In the genomic region with DNA sequence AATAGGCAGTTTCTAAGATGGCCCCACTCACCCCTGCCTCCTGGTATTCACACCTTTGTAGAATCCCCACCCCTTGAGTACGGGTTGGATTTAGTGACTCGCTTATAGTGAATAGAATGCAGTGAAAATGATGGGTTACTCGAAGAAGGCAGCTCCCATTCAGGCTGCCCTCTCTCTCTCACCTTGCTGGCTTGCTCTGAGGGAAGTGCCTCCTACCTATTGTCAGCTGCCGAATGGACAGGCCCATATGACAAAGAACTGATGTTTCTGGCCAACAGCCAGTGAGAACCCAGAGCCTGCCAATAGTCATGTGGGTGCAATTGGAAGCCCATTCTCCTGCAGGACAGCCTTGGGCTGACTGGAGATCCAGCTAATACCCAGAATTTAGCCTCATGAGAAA, we compare ENCODE assay signal across 31 cellular contexts.
"Had no signal": no experiment of that assay in that cellular context is flagged by ENCODE, and none has a peak within 500 bp of the region (broad histone marks: within the 10 kb centered on the region; RNA-seq: fewer than 3 reads in every experiment).

No MANE protein-coding gene starts in this region.

- H3K4me1 Mint-ChIP-seq: activated B cell treated with CpG ODN at 0.5 μM for 24 hours; activated CD4-positive, alpha-beta memory T cell treated with anti-CD3 and anti-CD28 coated beads, Interleukin-2, amount 10 ng/mL, durations not matched to agents 7 days and 5 days; activated CD8-positive, alpha-beta memory T cell treated with anti-CD3 and anti-CD28 coated beads, Interleukin-2, amount 10 ng/mL, durations not matched to agents 7 days and 5 days; activated naive CD4-positive, alpha-beta T cell treated with anti-CD3 and anti-CD28 coated beads, Interleukin-2, amount 10 ng/mL, durations not matched to agents 7 days and 5 days; activated naive CD8-positive, alpha-beta T cell treated with anti-CD3 and anti-CD28 coated beads, Interleukin-2, amount 50 U/mL, for 24 hours; T-cell; T-helper 17 cell had no signal

- H3K27me3 Mint-ChIP-seq: activated B cell treated with CpG ODN at 0.5 μM for 24 hours; activated CD8-positive, alpha-beta memory T cell treated with anti-CD3 and anti-CD28 coated beads, Interleukin-2, amount 10 ng/mL, durations not matched to agents 7 days and 5 days; activated naive CD8-positive, alpha-beta T cell; activated naive CD8-positive, alpha-beta T cell treated with anti-CD3 and anti-CD28 coated beads, Interleukin-2, amount 50 U/mL, for 24 hours; T-helper 17 cell had no signal

- H3K4me3 ChIP-seq: K562, PC-9 had no signal

- ATAC-seq: activated CD8-positive, alpha-beta memory T cell treated with anti-CD3 and anti-CD28 coated beads, Interleukin-2, amount 10 ng/mL, durations not matched to agents 7 days and 5 days; activated naive CD8-positive, alpha-beta T cell treated with anti-CD3 and anti-CD28 coated beads, Interleukin-2, amount 50 U/mL, for 24 hours; K562; Right ventricle myocardium inferior; SK-N-SH treated with all-trans-retinoic acid at 6 μM for 48 hours; T-cell; T-helper 17 cell had no signal

- H3K27me3 ChIP-seq: brain microvascular endothelial cell had no signal

- H3K27ac Mint-ChIP-seq: activated B cell treated with CpG ODN at 0.5 μM for 24 hours; activated CD4-positive, alpha-beta memory T cell treated with anti-CD3 and anti-CD28 coated beads, Interleukin-2, amount 10 ng/mL, durations not matched to agents 7 days and 5 days; activated CD8-positive, alpha-beta memory T cell treated with anti-CD3 and anti-CD28 coated beads, Interleukin-2, amount 10 ng/mL, durations not matched to agents 7 days and 5 days; activated naive CD4-positive, alpha-beta T cell treated with anti-CD3 and anti-CD28 coated beads, Interleukin-2, amount 10 ng/mL, durations not matched to agents 7 days and 5 days; activated naive CD8-positive, alpha-beta T cell; activated naive CD8-positive, alpha-beta T cell treated with anti-CD3 and anti-CD28 coated beads, Interleukin-2, amount 50 U/mL, for 24 hours; T-cell; T-helper 17 cell had no signal

- H3K36me3 ChIP-seq: brain microvascular endothelial cell had no signal

- H3K36me3 Mint-ChIP-seq: activated naive CD4-positive, alpha-beta T cell treated with anti-CD3 and anti-CD28 coated beads, Interleukin-2, amount 10 ng/mL, durations not matched to agents 7 days and 5 days had no signal

- DNase-seq: activated B cell treated with CpG ODN at 0.5 μM for 24 hours; activated CD4-positive, alpha-beta memory T cell treated with anti-CD3 and anti-CD28 coated beads, Interleukin-2, amount 10 ng/mL, durations not matched to agents 7 days and 5 days; activated CD4-positive, alpha-beta T cell treated with anti-CD3 and anti-CD28 coated beads for 4 hours; activated CD4-positive, alpha-beta T cell treated with anti-CD3 and anti-CD28 coated beads, Interleukin-2, amount 50 U/mL, for 1 hour; activated CD4-positive, CD25-positive, alpha-beta regulatory T cell treated with anti-CD3 and anti-CD28 coated beads, Interleukin-2, amount 50 U/mL, for 72 hours; activated CD8-positive, alpha-beta memory T cell treated with anti-CD3 and anti-CD28 coated beads for 24 hours; activated CD8-positive, alpha-beta memory T cell treated with anti-CD3 and anti-CD28 coated beads, Interleukin-2, amount 10 ng/mL, durations not matched to agents 7 days and 5 days; activated CD8-positive, alpha-beta memory T cell treated with anti-CD3 and anti-CD28 coated beads, Interleukin-2, amount 50 U/mL, for 48 hours; activated effector memory CD4-positive, alpha-beta T cell treated with Interleukin-2 at 50 U/mL for 16 hours; activated naive CD4-positive, alpha-beta T cell treated with anti-CD3 and anti-CD28 coated beads, Interleukin-2, amount 10 ng/mL, durations not matched to agents 7 days and 5 days; activated naive CD8-positive, alpha-beta T cell treated with anti-CD3 and anti-CD28 coated beads, Interleukin-2, amount 50 U/mL, for 24 hours; activated T-cell treated with anti-CD3 and anti-CD28 coated beads, Interleukin-2, amount 50 U/mL, for 48 hours; anterior cingulate cortex; brain microvascular endothelial cell; central memory CD4-positive, alpha-beta T cell; NCI-H1436 treated with DMSO at 0.1 percent for 48 hours; NCI-H1694 treated with DMSO at 0.1 percent for 48 hours; NCI-H2029; NCI-H2171 treated with DMSO at 0.1 percent for 48 hours; NCI-H2227 treated with DMSO at 0.1 percent for 48 hours; NCI-H446; NCI-H524; PC-9; SIG-M5; T-cell; T-helper 17 cell; T-helper 9 cell had no signal

- H3K4me3 Mint-ChIP-seq: activated B cell treated with CpG ODN at 0.5 μM for 24 hours; activated CD4-positive, alpha-beta memory T cell treated with anti-CD3 and anti-CD28 coated beads, Interleukin-2, amount 10 ng/mL, durations not matched to agents 7 days and 5 days; activated CD8-positive, alpha-beta memory T cell treated with anti-CD3 and anti-CD28 coated beads, Interleukin-2, amount 10 ng/mL, durations not matched to agents 7 days and 5 days; activated naive CD4-positive, alpha-beta T cell treated with anti-CD3 and anti-CD28 coated beads, Interleukin-2, amount 10 ng/mL, durations not matched to agents 7 days and 5 days; activated naive CD8-positive, alpha-beta T cell; activated naive CD8-positive, alpha-beta T cell treated with anti-CD3 and anti-CD28 coated beads, Interleukin-2, amount 50 U/mL, for 24 hours; T-cell; T-helper 17 cell had no signal
